In the genomic region with DNA sequence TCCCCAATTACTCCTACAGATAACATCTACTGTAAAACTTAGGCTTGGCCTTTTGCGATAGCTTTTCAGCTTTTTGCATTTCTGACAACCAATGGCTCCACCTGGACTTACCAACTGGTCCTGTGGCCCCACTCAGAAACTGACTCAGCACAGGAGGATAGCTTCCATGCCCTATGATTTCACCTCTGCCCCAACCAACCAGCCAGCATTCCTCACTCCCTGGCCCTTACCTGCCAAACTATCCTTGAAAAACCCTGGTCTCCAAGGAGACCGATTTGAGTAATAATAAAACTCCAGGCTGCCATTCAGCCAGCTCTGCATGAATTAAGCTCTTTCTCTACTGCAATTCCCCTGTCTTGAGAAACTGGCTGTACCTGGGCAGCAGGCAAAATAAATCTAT, we compare ENCODE assay signal across 13 cellular contexts. TPM values are rescaled to one million over a fixed set of nuclear protein-coding genes. Genes with fewer than 3 reads are reported as not detected.
A peak's percentile ranks its signal among the peaks of the same experiment; 100 is the strongest.
DNase-seq lines count a peak whose midpoint lies in the region; ATAC-seq, FAIRE-seq and TF ChIP-seq lines count a peak whose summit lies in the region.
"Had no signal": no experiment of that assay in that cellular context is flagged by ENCODE, and none has a peak within 500 bp of the region (broad histone marks: within the 10 kb centered on the region; RNA-seq: fewer than 3 reads in every experiment).

No MANE protein-coding gene starts in this region.

- H3K36me3 Mint-ChIP-seq in activated CD8-positive, alpha-beta memory T cell treated with anti-CD3 and anti-CD28 coated beads, Interleukin-2, amount 10 ng/mL, durations not matched to agents 7 days and 5 days = peaks cover 21% of the 10 kb centered on the region
- peaks cover 73% of the 10 kb centered on the region for H3K36me3 Mint-ChIP-seq in brain

- H3K9me3 Mint-ChIP-seq in activated CD8-positive, alpha-beta memory T cell treated with anti-CD3 and anti-CD28 coated beads, Interleukin-2, amount 10 ng/mL, durations not matched to agents 7 days and 5 days (ENCODE audit: low read depth) = no peaks in the 10 kb centered on the region
- H3K9me3 Mint-ChIP-seq in brain = no peaks in the 10 kb centered on the region

- H3K4me1 ChIP-seq in iPS DF 6.9 (ENCODE audit: control insufficient read depth, insufficient read depth, low read length) (peaks cover 21% of the 10 kb centered on the region), small intestine (ENCODE audit: control insufficient read depth in 2 of 2, insufficient read depth in 1 of 2, low read depth in 1 of 2, low read length in 1 of 2) (no peaks in the 10 kb centered on the region)
- H3K4me1 ChIP-seq: parathyroid adenoma, uterus had no signal

- no peak for ATAC-seq in activated CD8-positive, alpha-beta memory T cell treated with anti-CD3 and anti-CD28 coated beads, Interleukin-2, amount 10 ng/mL, durations not matched to agents 7 days and 5 days
- no peak for ATAC-seq in HG03571 (IDR thresholded peaks at IDR 0.05; ENCODE audit: unreplicated experiment)

- H3K27me3 Mint-ChIP-seq in activated CD8-positive, alpha-beta memory T cell treated with anti-CD3 and anti-CD28 coated beads, Interleukin-2, amount 10 ng/mL, durations not matched to agents 7 days and 5 days = no peaks in the 10 kb centered on the region
- no peaks in the 10 kb centered on the region for H3K27me3 Mint-ChIP-seq in brain

- no CpG with 5 or more reads among the region's 2 CpGs for WGBS in iPS DF 6.9 (ENCODE audit: insufficient coverage, insufficient read length)
- WGBS in small intestine, 3 donors = 30 to 65% (median 52%) methylated on average over 2 of the region's 2 CpGs

- no peak overlapping the region for H3K27ac Mint-ChIP-seq in activated CD8-positive, alpha-beta memory T cell treated with anti-CD3 and anti-CD28 coated beads, Interleukin-2, amount 10 ng/mL, durations not matched to agents 7 days and 5 days
- peak overlapping the region in 3 of 5 experiments; percentile 13 to 62 (median 37) for H3K27ac Mint-ChIP-seq in brain

- DNase-seq in activated CD8-positive, alpha-beta memory T cell treated with anti-CD3 and anti-CD28 coated beads, Interleukin-2, amount 10 ng/mL, durations not matched to agents 7 days and 5 days = peak; percentile 5
- no peak for DNase-seq in activated CD8-positive, alpha-beta memory T cell treated with anti-CD3 and anti-CD28 coated beads, Interleukin-2, amount 50 U/mL, for 4 hours
- peak; percentile 77 for DNase-seq in iPS DF 6.9 (ENCODE audit: low read depth, low spot score)
- peak; percentile 67 for DNase-seq in small intestine
- DNase-seq in NCI-H82 treated with DMSO at 0.1 percent for 48 hours (lab: John Stamatoyannopoulos, UW; ENCODE audit: unreplicated experiment) = no peak
- no peak for DNase-seq in anterior cingulate cortex (lab: John Stamatoyannopoulos, UW)
- DNase-seq: Karpas-422; NCI-H2081 treated with DMSO at 0.1 percent for 48 hours; stimulated activated CD8-positive, alpha-beta memory T cell treated with anti-CD3 and anti-CD28 coated beads, Interleukin-4, amount 100 ng/mL, for 48 hours; uterus had no signal

- 0 out of 2 replicates have a peak, but pooled peaks cover 2% of the 10 kb centered on the region for H3K36me3 ChIP-seq in iPS DF 6.9 (ENCODE audit: control insufficient read depth, insufficient read depth, low read length)
- H3K36me3 ChIP-seq in small intestine (ENCODE audit: control insufficient read depth in 2 of 2, insufficient read depth in 2 of 2, low read length in 2 of 2) = peaks cover 0 to 20% of the 10 kb centered on the region in 2 donors
- H3K36me3 ChIP-seq: uterus had no signal

- no peak for FAIRE-seq in small intestine (lab: Jason Lieb, UNC)

- CTCF ChIA-PET in activated CD8-positive, alpha-beta memory T cell treated with anti-CD3 and anti-CD28 coated beads, Interleukin-2, amount 10 ng/mL, durations not matched to agents 7 days and 5 days (lab: Charles Lee) = interaction anchor here (1.9 kb wide), 1 partner anchor 9 kb away, joined by 8 read pairs; no protein-coding TSS in a partner anchor

- H3K9me3 ChIP-seq in iPS DF 6.9 (ENCODE audit: control insufficient read depth, insufficient read depth, low read length) (no peaks in the 10 kb centered on the region), small intestine (ENCODE audit: control insufficient read depth, low read depth) (no peaks in the 10 kb centered on the region)
- H3K9me3 ChIP-seq: uterus had no signal

- H3K27ac ChIP-seq in iPS DF 6.9 (ENCODE audit: low read length) (no peak overlapping the region), small intestine (ENCODE audit: low read depth in 1 of 2, low read length in 1 of 2) (no peak overlapping the region)
- H3K27ac ChIP-seq: parathyroid adenoma, uterus had no signal

- no peak for TF ChIP-seq CTCF in brain (conservative IDR thresholded peaks at IDR 0.05)

- no peaks in the 10 kb centered on the region for H3K4me1 Mint-ChIP-seq in activated CD8-positive, alpha-beta memory T cell treated with anti-CD3 and anti-CD28 coated beads, Interleukin-2, amount 10 ng/mL, durations not matched to agents 7 days and 5 days
- peaks cover 28% of the 10 kb centered on the region for H3K4me1 Mint-ChIP-seq in brain

- no peak overlapping the region for H3K4me3 Mint-ChIP-seq in activated CD8-positive, alpha-beta memory T cell treated with anti-CD3 and anti-CD28 coated beads, Interleukin-2, amount 10 ng/mL, durations not matched to agents 7 days and 5 days
- H3K4me3 Mint-ChIP-seq in brain = no peak overlapping the region

- H3K27me3 ChIP-seq in iPS DF 6.9 (ENCODE audit: control insufficient read depth, insufficient read depth, low read length) = no peaks in the 10 kb centered on the region
- no peaks in the 10 kb centered on the region for H3K27me3 ChIP-seq in small intestine (ENCODE audit: control insufficient read depth in 2 of 2, insufficient read depth in 2 of 2, low read length in 2 of 2)
- H3K27me3 ChIP-seq: uterus had no signal

- no peak overlapping the region for H3K4me3 ChIP-seq in iPS DF 6.9 (ENCODE audit: low read length)
- no peak overlapping the region for H3K4me3 ChIP-seq in small intestine (ENCODE audit: low read depth in 1 of 2, low read length in 2 of 2)
- H3K4me3 ChIP-seq: uterus had no signal

RNA-seq across cellular contexts. Expression of a gene that starts 28.2 kb away (rescaled TPM):
- 10 to 100 TPM; 14.7 to 39.0 TPM for total RNA-seq in activated CD8-positive, alpha-beta memory T cell treated with anti-CD3 and anti-CD28 coated beads, Interleukin-2, amount 10 ng/mL, durations not matched to agents 7 days and 5 days
- 43.5 TPM for polyA plus RNA-seq in brain (ENCODE audit: insufficient read depth, low read depth, low replicate concordance)
- polyA plus RNA-seq in small intestine = 10 to 100 TPM; 11.9 to 56.4 (median 33.5) TPM

RNA-seq across cellular contexts. Expression of a gene that starts 40.8 kb away (rescaled TPM):
- total RNA-seq in activated CD8-positive, alpha-beta memory T cell treated with anti-CD3 and anti-CD28 coated beads, Interleukin-2, amount 10 ng/mL, durations not matched to agents 7 days and 5 days = 10 to 100 TPM; 39.6 to 50.9 TPM
- 42.3 TPM for polyA plus RNA-seq in brain (ENCODE audit: insufficient read depth, low read depth, low replicate concordance)
- 10 to 100 TPM; 67.2 to 89.9 (median 83.8) TPM for polyA plus RNA-seq in small intestine

Comparison
In these comparisons a context has a peak if more than half of its experiments do, and no peak if none do; other contexts are left out.
1. DNase-seq: peak in activated CD8-positive, alpha-beta memory T cell treated with anti-CD3 and anti-CD28 coated beads, Interleukin-2, amount 10 ng/mL, durations not matched to agents 7 days and 5 days (single experiment), iPS DF 6.9 (single experiment) and small intestine (single experiment); none in activated CD8-positive, alpha-beta memory T cell treated with anti-CD3 and anti-CD28 coated beads, Interleukin-2, amount 50 U/mL, for 4 hours (single experiment), NCI-H82 treated with DMSO at 0.1 percent for 48 hours (single experiment) and anterior cingulate cortex (0 of 58).